1 cellular context compared by ENCODE assay signal in genomic region chr22:26670459-26670858, GRCh38.
TF ChIP-seq lines count a peak whose summit lies in the region.

No MANE protein-coding gene starts in this region.

TF ChIP-seq in GM23338, 12 proteins besides CTCF, POLR2A, EP300 and RAD21:
- TF ChIP-seq EZH2 (IDR thresholded peaks at IDR 0.05; ENCODE audit: low read depth, unreplicated experiment) (no peak), ZNF114 (CRISPR knock-in tag; IDR thresholded peaks at IDR 0.05) (no peak), POLR2AphosphoS5 (IDR thresholded peaks at IDR 0.05; ENCODE audit: low read depth) (no peak), ZNF331 (CRISPR knock-in tag; IDR thresholded peaks at IDR 0.05; ENCODE audit: low read depth) (no peak), ZNF462 (CRISPR knock-in tag; IDR thresholded peaks at IDR 0.05) (no peak), NANOG (IDR thresholded peaks at IDR 0.05; ENCODE audit: borderline replicate concordance) (no peak), REST (IDR thresholded peaks at IDR 0.05; ENCODE audit: unreplicated experiment) (no peak), CREB1 (CRISPR knock-in tag; IDR thresholded peaks at IDR 0.05; ENCODE audit: low read depth) (no peak)
- TF ChIP-seq, protein P1, sequence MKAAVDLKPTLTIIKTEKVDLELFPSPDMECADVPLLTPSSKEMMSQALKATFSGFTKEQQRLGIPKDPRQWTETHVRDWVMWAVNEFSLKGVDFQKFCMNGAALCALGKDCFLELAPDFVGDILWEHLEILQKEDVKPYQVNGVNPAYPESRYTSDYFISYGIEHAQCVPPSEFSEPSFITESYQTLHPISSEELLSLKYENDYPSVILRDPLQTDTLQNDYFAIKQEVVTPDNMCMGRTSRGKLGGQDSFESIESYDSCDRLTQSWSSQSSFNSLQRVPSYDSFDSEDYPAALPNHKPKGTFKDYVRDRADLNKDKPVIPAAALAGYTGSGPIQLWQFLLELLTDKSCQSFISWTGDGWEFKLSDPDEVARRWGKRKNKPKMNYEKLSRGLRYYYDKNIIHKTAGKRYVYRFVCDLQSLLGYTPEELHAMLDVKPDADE (IDR thresholded peaks at IDR 0.05): no peak
